Comparison of ENCODE assay signal across 20 cellular contexts in the genomic region with DNA sequence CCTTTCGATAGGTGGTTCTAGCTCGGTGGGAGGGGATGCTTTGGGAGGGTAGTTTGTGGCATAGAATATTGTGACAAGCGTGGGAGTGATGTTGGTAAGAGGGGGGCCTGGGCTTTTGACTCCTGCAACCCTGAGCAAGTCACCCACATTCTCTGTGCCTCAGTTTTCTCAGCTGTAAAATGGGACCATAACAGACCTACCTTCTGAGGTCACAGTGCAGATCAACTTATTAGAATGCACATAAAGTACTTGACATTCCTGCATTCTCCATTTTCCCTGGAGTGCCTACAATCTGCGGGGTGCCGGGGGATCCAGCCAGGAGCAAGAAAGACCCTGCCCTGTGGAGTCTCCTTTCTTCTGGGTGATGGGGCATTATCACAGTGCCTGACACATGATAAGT.
"Had no signal": no experiment of that assay in that cellular context is flagged by ENCODE, and none has a peak within 500 bp of the region (broad histone marks: within the 10 kb centered on the region; RNA-seq: fewer than 3 reads in every experiment).

No MANE protein-coding gene starts in this region.

- H3K27ac Mint-ChIP-seq: activated CD4-positive, alpha-beta memory T cell treated with anti-CD3 and anti-CD28 coated beads, Interleukin-2, amount 10 ng/mL, durations not matched to agents 7 days and 5 days; activated naive CD4-positive, alpha-beta T cell treated with anti-CD3 and anti-CD28 coated beads, Interleukin-2, amount 50 U/mL, for 72 hours; activated naive CD8-positive, alpha-beta T cell treated with anti-CD3 and anti-CD28 coated beads, Interleukin-2, amount 50 U/mL, for 24 hours; T-cell had no signal

- H3K27ac ChIP-seq: brain microvascular endothelial cell, cardiac muscle cell, KMS-11 had no signal

- H3K4me3 ChIP-seq: cardiac muscle cell had no signal

- H3K36me3 Mint-ChIP-seq: activated naive CD4-positive, alpha-beta T cell treated with anti-CD3 and anti-CD28 coated beads, Interleukin-2, amount 50 U/mL, for 72 hours; T-cell had no signal

- H3K27me3 Mint-ChIP-seq: activated CD4-positive, alpha-beta memory T cell treated with anti-CD3 and anti-CD28 coated beads, Interleukin-2, amount 10 ng/mL, durations not matched to agents 7 days and 5 days; activated naive CD8-positive, alpha-beta T cell treated with anti-CD3 and anti-CD28 coated beads, Interleukin-2, amount 50 U/mL, for 24 hours had no signal

- H3K36me3 ChIP-seq: brain microvascular endothelial cell, cardiac muscle cell had no signal

- DNase-seq: activated CD4-positive, alpha-beta memory T cell treated with anti-CD3 and anti-CD28 coated beads, Interleukin-2, amount 10 ng/mL, durations not matched to agents 7 days and 5 days; activated CD4-positive, alpha-beta T cell treated with anti-CD3 and anti-CD28 coated beads, Interleukin-2, amount 50 U/mL, for 1 hour; activated CD4-positive, CD25-positive, alpha-beta regulatory T cell; activated naive CD8-positive, alpha-beta T cell treated with anti-CD3 and anti-CD28 coated beads, Interleukin-2, amount 50 U/mL, for 24 hours; activated T-cell treated with anti-CD3 and anti-CD28 coated beads for 4 hours; amygdala; brain microvascular endothelial cell; NCI-H1105; NCI-H1436 treated with DMSO at 0.1 percent for 48 hours; NCI-H187; NCI-H2081; NCI-H510A treated with DMSO at 0.1 percent for 48 hours; PC-3; SHP77 treated with DMSO at 0.1 percent for 48 hours; T-helper 2 cell; T1000 had no signal

- H3K9me3 Mint-ChIP-seq: activated CD4-positive, alpha-beta memory T cell treated with anti-CD3 and anti-CD28 coated beads, Interleukin-2, amount 10 ng/mL, durations not matched to agents 7 days and 5 days; activated naive CD4-positive, alpha-beta T cell treated with anti-CD3 and anti-CD28 coated beads, Interleukin-2, amount 50 U/mL, for 72 hours; activated naive CD8-positive, alpha-beta T cell treated with anti-CD3 and anti-CD28 coated beads, Interleukin-2, amount 50 U/mL, for 24 hours; T-cell had no signal

- H3K4me3 Mint-ChIP-seq: activated CD4-positive, alpha-beta memory T cell treated with anti-CD3 and anti-CD28 coated beads, Interleukin-2, amount 10 ng/mL, durations not matched to agents 7 days and 5 days; activated naive CD8-positive, alpha-beta T cell treated with anti-CD3 and anti-CD28 coated beads, Interleukin-2, amount 50 U/mL, for 24 hours; T-cell had no signal

- H3K27me3 ChIP-seq: brain microvascular endothelial cell, cardiac muscle cell had no signal

- H3K4me2 ChIP-seq: KMS-11 had no signal

- H3K4me1 Mint-ChIP-seq: activated CD4-positive, alpha-beta memory T cell treated with anti-CD3 and anti-CD28 coated beads, Interleukin-2, amount 10 ng/mL, durations not matched to agents 7 days and 5 days; activated naive CD8-positive, alpha-beta T cell treated with anti-CD3 and anti-CD28 coated beads, Interleukin-2, amount 50 U/mL, for 24 hours; T-cell had no signal

- ATAC-seq: activated naive CD4-positive, alpha-beta T cell treated with anti-CD3 and anti-CD28 coated beads, Interleukin-2, amount 50 U/mL, for 72 hours; activated naive CD8-positive, alpha-beta T cell treated with anti-CD3 and anti-CD28 coated beads, Interleukin-2, amount 50 U/mL, for 24 hours; PC-3; T-cell had no signal

- H3K9ac ChIP-seq: KMS-11 had no signal
